Comparison of ENCODE assay signal across 14 cellular contexts in genomic region chr3:102176393-102176792, GRCh38.
A peak's percentile ranks its signal among the peaks of the same experiment; 100 is the strongest.
DNase-seq lines count a peak whose midpoint lies in the region; ATAC-seq and TF ChIP-seq lines count a peak whose summit lies in the region.
"Had no signal": no experiment of that assay in that cellular context is flagged by ENCODE, and none has a peak within 500 bp of the region (broad histone marks: within the 10 kb centered on the region; RNA-seq: fewer than 3 reads in every experiment).

No MANE protein-coding gene starts in this region.

- H3K4ac ChIP-seq in IMR-90 (ENCODE audit: low read depth, low read length): no peak overlapping the region; the same call in 1 of the 2 replicates

- no peak overlapping the region for H3K56ac ChIP-seq in IMR-90 (ENCODE audit: extremely low read depth, insufficient read depth, low read length)

- POLR2A ChIA-PET in IMR-90 (lab: Charles Lee; ENCODE audit: unreplicated experiment): interaction anchor here (0.6 kb wide), 1 partner anchor 175 kb away, joined by 13 read pairs; no protein-coding TSS in a partner anchor
- POLR2A ChIA-PET in A673 (lab: Charles Lee; ENCODE audit: low non-redundant PET): no interaction called here

- no peak overlapping the region for H3K23ac ChIP-seq in IMR-90 (ENCODE audit: low read depth, low read length)

- no peak for TF ChIP-seq CTCF in IMR-90 (conservative IDR thresholded peaks at IDR 0.05; ENCODE audit: low read depth, low read length)
- no peak for TF ChIP-seq CTCF in fibroblast of the aortic adventitia (IDR thresholded peaks at IDR 0.05; ENCODE audit: insufficient read depth, low read length)
- no peak for TF ChIP-seq CTCF in body of pancreas (IDR thresholded peaks at IDR 0.05)
- no peak for TF ChIP-seq CTCF in A673 (conservative IDR thresholded peaks at IDR 0.05; ENCODE audit: low read depth, low read length)

- in situ Hi-C loops in IMR-90 (cut with MboI; ENCODE audit: low sequenced_read_pairs): no loop called here

- H2BK20ac ChIP-seq in IMR-90 (ENCODE audit: low read depth, low read length): no peak overlapping the region; the same call in 1 of the 2 replicates

- H2AFZ ChIP-seq in IMR-90 (replicated peaks; ENCODE audit: low read length, poor library complexity): no peak overlapping the region

- no peak overlapping the region for H3K27ac ChIP-seq in BLaER1
- no peak overlapping the region for H3K27ac ChIP-seq in IMR-90 (ENCODE audit: insufficient read depth, low read length)
- H3K27ac ChIP-seq in body of pancreas: no peak overlapping the region
- no peak overlapping the region for H3K27ac ChIP-seq in A673 (ENCODE audit: low read depth, low read length, poor library complexity, severe bottlenecking)

- no peak overlapping the region for H2BK5ac ChIP-seq in IMR-90 (ENCODE audit: low read depth, low read length, poor library complexity, severe bottlenecking)

- H3K36me3 ChIP-seq in BLaER1 (no peaks in the 10 kb centered on the region), IMR-90 (ENCODE audit: control insufficient read depth, insufficient read depth, low read length) (no peaks in the 10 kb centered on the region), body of pancreas (replicated peaks in 1 of 2; ENCODE audit: insufficient read depth in 1 of 2, low read depth in 2 of 2) (no peaks in the 10 kb centered on the region), A673 (ENCODE audit: insufficient read depth, low read length, poor library complexity, severe bottlenecking) (no peaks in the 10 kb centered on the region)

- H3K9me3 ChIP-seq in BLaER1 (no peaks in the 10 kb centered on the region), IMR-90 (ENCODE audit: control insufficient read depth, insufficient read depth, low read length) (no peaks in the 10 kb centered on the region), body of pancreas (no peaks in the 10 kb centered on the region), A673 (ENCODE audit: low read depth, low read length, poor library complexity, severe bottlenecking) (no peaks in the 10 kb centered on the region)

- H3K4me3 ChIP-seq in BLaER1 (no peak overlapping the region), IMR-90 (ENCODE audit: insufficient read depth, low read depth, low read length) (no peak overlapping the region), fibroblast of the aortic adventitia (ENCODE audit: low read depth, low read length) (no peak overlapping the region), body of pancreas (no peak overlapping the region), A673 (ENCODE audit: low read depth, low read length, poor library complexity, severe bottlenecking) (no peak overlapping the region)
- H3K4me3 ChIP-seq: GM12878, GM23338 had no signal

- H3K4me1 ChIP-seq in BLaER1 (peaks cover 20% of the 10 kb centered on the region), IMR-90 (ENCODE audit: control insufficient read depth, insufficient read depth, low read length) (peaks cover 14% of the 10 kb centered on the region), body of pancreas (peaks cover 36% of the 10 kb centered on the region), A673 (ENCODE audit: insufficient read depth, low read length, poor library complexity, severe bottlenecking) (peaks cover 32% of the 10 kb centered on the region)

- WGBS in IMR-90 (ENCODE audit: extremely low coverage in 2 of 2, insufficient read length in 1 of 2), 2 experiments: no CpG with 5 or more reads among the region's 2 CpGs
- WGBS in body of pancreas, 2 donors: 67 to 74% methylated on average over 2 of the region's 2 CpGs

- H3K79me1 ChIP-seq in IMR-90 (ENCODE audit: low read depth in 1 of 2, low read length in 2 of 2): peaks cover 0 to 13% of the 10 kb centered on the region in 2 experiments; a peak in 2 of 4 replicates

- H2AK9ac ChIP-seq in IMR-90 (replicated peaks; ENCODE audit: low read depth, low read length, poor library complexity): no peak overlapping the region

- H3K4me2 ChIP-seq in BLaER1 (peak overlapping the region; percentile 40), IMR-90 (ENCODE audit: low read depth, low read length) (no peak overlapping the region)
- H3K4me2 ChIP-seq: GM23338 had no signal

- H3K27me3 ChIP-seq in BLaER1: no peaks in the 10 kb centered on the region
- no peaks in the 10 kb centered on the region for H3K27me3 ChIP-seq in IMR-90 (ENCODE audit: control insufficient read depth, insufficient read depth, low read length)
- H3K27me3 ChIP-seq in body of pancreas: no peaks in the 10 kb centered on the region
- H3K27me3 ChIP-seq in A673 (replicated peaks; ENCODE audit: insufficient read depth, low read depth, low read length, poor library complexity): no peaks in the 10 kb centered on the region

- CTCF ChIA-PET in IMR-90 (lab: Yijun Ruan, JAX): no interaction called here
- CTCF ChIA-PET in A673 (lab: Charles Lee): no interaction called here

- DNase-seq in IMR-90 (no peak), fibroblast of the aortic adventitia (ENCODE audit: low read depth) (peak; percentile 32), body of pancreas (no peak), A673 (ENCODE audit: low spot score) (no peak)
- no peak for DNase-seq in activated CD4-positive, alpha-beta T cell treated with anti-CD3 and anti-CD28 coated beads, Interleukin-2, amount 50 U/mL, for 48 hours
- DNase-seq: AML-193; C1 segment of cervical spinal cord; CD4-positive, alpha-beta T cell; DMS79; H7 had no signal

- H4K5ac ChIP-seq in IMR-90 (ENCODE audit: low read depth, low read length): no peak overlapping the region

- no peak overlapping the region for H4K91ac ChIP-seq in IMR-90 (ENCODE audit: insufficient read depth, low read depth, low read length)

- H2BK15ac ChIP-seq in IMR-90 (ENCODE audit: low read depth, low read length): peak overlapping the region; percentile 55; the same call in 1 of the 3 replicates

- H4K20me1 ChIP-seq in BLaER1 (no peaks in the 10 kb centered on the region), IMR-90 (ENCODE audit: insufficient read depth, low read length) (no peaks in the 10 kb centered on the region)

- no peak overlapping the region for H4K8ac ChIP-seq in IMR-90 (ENCODE audit: low read depth in 2 of 2, low read length in 2 of 2)

- no peak overlapping the region for H2AK5ac ChIP-seq in IMR-90 (ENCODE audit: low read depth, low read length)

- H3K9ac ChIP-seq in BLaER1 (no peak overlapping the region), IMR-90 (ENCODE audit: low read depth, low read length) (no peak overlapping the region)

- ATAC-seq in IMR-90 (ENCODE audit: low read depth): no peak
- ATAC-seq in GM21447 (IDR thresholded peaks at IDR 0.05; ENCODE audit: unreplicated experiment): no peak
- no peak for ATAC-seq in body of pancreas
- ATAC-seq: GM12878, GM23338 had no signal

- H2BK120ac ChIP-seq in IMR-90 (ENCODE audit: low read depth, low read length): peak overlapping the region; percentile 74; the same call in 1 of the 2 replicates

- dilution Hi-C loops in IMR-90 (cut with HindIII; ENCODE audit: low sequenced_read_pairs, unreplicated experiment): no loop called here

- H3K18ac ChIP-seq in IMR-90 (ENCODE audit: low read depth, low read length): no peak overlapping the region

- BruUV-seq in IMR-90 (replicated peaks; lab: Mats Ljungman, UMichigan) (no TSS peak), A673 (replicated peaks; lab: Mats Ljungman, UMichigan) (no TSS peak)

- TF ChIP-seq POLR2A in IMR-90 (IDR thresholded peaks at IDR 0.05; ENCODE audit: low read depth, low read length) (no peak), body of pancreas (IDR thresholded peaks at IDR 0.05) (no peak)

- intact Hi-C loops in IMR-90 (cut with micrococcal nuclease): no loop called here
- intact Hi-C loops in body of pancreas (cut with DNase I): no loop called here
- intact Hi-C loops in A673 (cut with micrococcal nuclease; ENCODE audit: unreplicated experiment): no loop called here

- no peak for TF ChIP-seq RAD21 in IMR-90 (IDR thresholded peaks at IDR 0.05; ENCODE audit: low read length)

- peaks cover 5% of the 10 kb centered on the region; the same call in 1 of the 2 replicates for H3K9me1 ChIP-seq in IMR-90 (ENCODE audit: insufficient read depth, low read length)

- no peak overlapping the region for H3K14ac ChIP-seq in IMR-90 (replicated peaks; ENCODE audit: low read depth, low read length)

TF ChIP-seq in IMR-90, 13 proteins besides CTCF, POLR2A, EP300 and RAD21:
- TF ChIP-seq MAFK (IDR thresholded peaks at IDR 0.05; ENCODE audit: low read depth, low read length): peak; percentile 49; the same call in 1 of the 2 replicates
- no peak for TF ChIP-seq RFX5 (IDR thresholded peaks at IDR 0.05; ENCODE audit: low read depth, low read length)
